In genomic region chr14:64506751-64507150, GRCh38 we compare ENCODE assay signal across 8 cellular contexts. TPM values are rescaled to one million over a fixed set of nuclear protein-coding genes. Genes with fewer than 3 reads are reported as not detected.
DNase-seq lines count a peak whose midpoint lies in the region; ATAC-seq, FAIRE-seq and TF ChIP-seq lines count a peak whose summit lies in the region.

No MANE protein-coding gene starts in this region.

- peaks cover 46% of the 10 kb centered on the region for H3F3A ChIP-seq in PC-9 (ENCODE audit: insufficient read depth, low read depth)

- H3K4me1 ChIP-seq in PC-9 (replicated peaks; ENCODE audit: insufficient read depth) (peaks cover 57% of the 10 kb centered on the region), endothelial cell of umbilical vein (ENCODE audit: control insufficient read depth, extremely low read depth, insufficient read depth, low read length) (peaks cover 37% of the 10 kb centered on the region), rectal smooth muscle tissue (ENCODE audit: control insufficient read depth, insufficient read depth, low read length) (peaks cover 14% of the 10 kb centered on the region)

- H2AFZ ChIP-seq in PC-9 (no peak overlapping the region), endothelial cell of umbilical vein (ENCODE audit: low read depth, low read length) (no peak overlapping the region)

- H3K4me3 ChIP-seq in GM12875 (ENCODE audit: low read depth, low read length), result peak overlapping the region; percentile 53
- peak overlapping the region; percentile 61; the same call in 1 of the 2 replicates for H3K4me3 ChIP-seq in PC-9
- peak overlapping the region in 1 of 3 experiments; percentile 32 for H3K4me3 ChIP-seq in endothelial cell of umbilical vein (replicated peaks in 1 of 3; ENCODE audit: insufficient read depth in 1 of 3, low read depth in 1 of 3, low read length in 3 of 3)
- H3K4me3 ChIP-seq in rectal smooth muscle tissue (ENCODE audit: low read length), result no peak overlapping the region

- dilution Hi-C loops in endothelial cell of umbilical vein (cut with MboI; ENCODE audit: extremely low pct_ligation_motif_present, low sequenced_read_pairs), result no loop called here

- no TSS peak for BruUV-seq in PC-9 (replicated peaks; lab: Mats Ljungman, UMichigan)
- no TSS peak for BruUV-seq in endothelial cell of umbilical vein (replicated peaks; lab: Mats Ljungman, UMichigan)

- H3K9me3 ChIP-seq in PC-9 (ENCODE audit: insufficient read depth, low read depth), result no peaks in the 10 kb centered on the region
- no peaks in the 10 kb centered on the region for H3K9me3 ChIP-seq in endothelial cell of umbilical vein (replicated peaks; ENCODE audit: control insufficient read depth, insufficient read depth, low read length)

- in situ Hi-C loops in GM13976 (cut with MboI; ENCODE audit: low sequenced_read_pairs, unreplicated experiment), result no loop called here

- no peaks in the 10 kb centered on the region for H3K9me2 ChIP-seq in PC-9 (ENCODE audit: insufficient read depth)

- no peak for FAIRE-seq in endothelial cell of umbilical vein (lab: Jason Lieb, UNC)

- peak overlapping the region; percentile 82 for H3K4me2 ChIP-seq in PC-9
- H3K4me2 ChIP-seq in endothelial cell of umbilical vein (ENCODE audit: insufficient read depth, low read length), result peak overlapping the region; percentile 78

- H3K36me3 ChIP-seq in PC-9 (ENCODE audit: low read depth) (0 out of 2 replicates have a peak, but pooled peaks cover 8% of the 10 kb centered on the region), endothelial cell of umbilical vein (ENCODE audit: control insufficient read depth in 2 of 2, extremely low read depth in 1 of 2, insufficient read depth in 2 of 2, low read length in 2 of 2) (no peaks in the 10 kb centered on the region), rectal smooth muscle tissue (ENCODE audit: control insufficient read depth, insufficient read depth, low read length) (no peaks in the 10 kb centered on the region)

- no peak for DNase-seq in PC-9
- no peak for DNase-seq in endothelial cell of umbilical vein (ENCODE audit: low read depth, low spot score)
- DNase-seq in GM13976 (ENCODE audit: low spot score), result no peak
- DNase-seq in AG20443 (ENCODE audit: low spot score), result no peak
- no peak for DNase-seq in SIG-M5 (lab: John Stamatoyannopoulos, UW)

- no peak for ATAC-seq in GM21717 (IDR thresholded peaks at IDR 0.05; ENCODE audit: unreplicated experiment)

- no peak for TF ChIP-seq POLR2A in endothelial cell of umbilical vein (IDR thresholded peaks at IDR 0.05; ENCODE audit: low read depth, low read length)

- H3K9me1 ChIP-seq in endothelial cell of umbilical vein (replicated peaks; ENCODE audit: control insufficient read depth, extremely low read depth, insufficient read depth, low read length), result no peaks in the 10 kb centered on the region

- H3K79me2 ChIP-seq in PC-9 (ENCODE audit: low read depth) (peaks cover 85% of the 10 kb centered on the region), endothelial cell of umbilical vein (ENCODE audit: control insufficient read depth, insufficient read depth, low read length) (peaks cover 70% of the 10 kb centered on the region)

- intact Hi-C loops in PC-9 (cut with micrococcal nuclease; ENCODE audit: unreplicated experiment) (loop anchor here (10.0 kb wide), 2 partner anchors 198 to 408 kb away; partner anchors contain the start of genes CHURC1 and PLEKHG3), endothelial cell of umbilical vein (cut with micrococcal nuclease) (loop anchor here (10.0 kb wide), 1 partner anchor 862 kb away; the partner anchor contains the start of gene WDR89)

- peaks cover 43% of the 10 kb centered on the region for H4K20me1 ChIP-seq in PC-9 (ENCODE audit: insufficient read depth)
- H4K20me1 ChIP-seq in endothelial cell of umbilical vein (replicated peaks; ENCODE audit: control insufficient read depth, extremely low read depth, insufficient read depth, low read length), result peaks cover 16% of the 10 kb centered on the region

- H3K27me3 ChIP-seq in PC-9 (ENCODE audit: insufficient read depth, low read depth), result no peaks in the 10 kb centered on the region
- H3K27me3 ChIP-seq in endothelial cell of umbilical vein (ENCODE audit: control insufficient read depth in 2 of 2, insufficient read depth in 2 of 2, low read length in 2 of 2), result no peaks in the 10 kb centered on the region
- no peaks in the 10 kb centered on the region for H3K27me3 ChIP-seq in rectal smooth muscle tissue (ENCODE audit: control insufficient read depth, insufficient read depth, low read length)

- CTCF ChIA-PET in PC-9 (lab: Charles Lee), result no interaction called here
- CTCF ChIA-PET in endothelial cell of umbilical vein (lab: Charles Lee), result no interaction called here

- TF ChIP-seq CTCF in GM12875 (IDR thresholded peaks at IDR 0.05; ENCODE audit: borderline replicate concordance, insufficient read depth, low read depth, low read length) (no peak), PC-9 (conservative IDR thresholded peaks at IDR 0.05) (no peak), endothelial cell of umbilical vein (IDR thresholded peaks at IDR 0.05; ENCODE audit: extremely low read depth in 1 of 2, insufficient read depth in 1 of 2, low read depth in 1 of 2, low read length in 2 of 2) (no peak), GM13976 (IDR thresholded peaks at IDR 0.05; ENCODE audit: borderline replicate concordance, control extremely low read depth, extremely low read depth, insufficient read depth, missing control alignments) (no peak)

- peak overlapping the region; percentile 32 for H3K27ac ChIP-seq in PC-9
- no peak overlapping the region for H3K27ac ChIP-seq in endothelial cell of umbilical vein (ENCODE audit: insufficient read depth, low read depth, low read length)
- peak overlapping the region; percentile 18 for H3K27ac ChIP-seq in rectal smooth muscle tissue (ENCODE audit: low read depth, low read length)

- POLR2A ChIA-PET in PC-9 (lab: Charles Lee; ENCODE audit: unreplicated experiment) (interaction anchor here (0.5 to 0.7 kb wide), 2 partner anchors 86 to 805 kb away, joined by 3 to 4 read pairs; no protein-coding TSS in a partner anchor), endothelial cell of umbilical vein (lab: Charles Lee) (no interaction called here)

- H3K9ac ChIP-seq in endothelial cell of umbilical vein (replicated peaks; ENCODE audit: extremely low read depth, insufficient read depth, low read length) (no peak overlapping the region), rectal smooth muscle tissue (ENCODE audit: low read length) (no peak overlapping the region)

TF ChIP-seq in endothelial cell of umbilical vein, 7 proteins besides CTCF, POLR2A, EP300 and RAD21:
- no peak for TF ChIP-seq MYC (IDR thresholded peaks at IDR 0.05; ENCODE audit: low read depth, low read length)

RNA-seq across cellular contexts. Expression of gene ZBTB1, which starts 2.2 kb away (rescaled TPM):
- total RNA-seq in PC-9 (2021) (55.4 and 57.2 TPM in 2 replicates), endothelial cell of umbilical vein (32.2 and 32.5 TPM in 2 replicates)
- 9.7 and 12.4 TPM in 2 replicates for polyA plus RNA-seq in endothelial cell of umbilical vein
- polyA plus RNA-seq in endothelial cell of umbilical vein (2011; cell fraction: cytosol; rRNA removed), result 12.4 and 13.8 TPM in 2 replicates
- polyA plus RNA-seq in endothelial cell of umbilical vein (2011; cell fraction: nucleus; rRNA removed), result 25.3 and 31.2 TPM in 2 replicates
- 16.9 and 21.7 TPM in 2 replicates for polyA plus RNA-seq in endothelial cell of umbilical vein (2012)
- 30.9 and 37.8 TPM in 2 replicates for polyA minus RNA-seq in endothelial cell of umbilical vein
- 18.6 TPM for polyA minus RNA-seq in endothelial cell of umbilical vein (2011; cell fraction: cytosol; rRNA and poly(A)+ RNA removed)
- 35.3 and 47.6 TPM in 2 replicates for polyA minus RNA-seq in endothelial cell of umbilical vein (2011; cell fraction: nucleus; rRNA and poly(A)+ RNA removed)

RNA-seq across cellular contexts. Expression of gene ZBTB25, which starts 3.1 kb away (rescaled TPM):
- total RNA-seq in PC-9 (2021) (18.6 and 22.9 TPM in 2 replicates), endothelial cell of umbilical vein (6.4 and 7.7 TPM in 2 replicates)
- polyA plus RNA-seq in endothelial cell of umbilical vein, result 3.2 and 3.7 TPM in 2 replicates
- 3.4 and 3.5 TPM in 2 replicates for polyA plus RNA-seq in endothelial cell of umbilical vein (2011; cell fraction: cytosol; rRNA removed)
- polyA plus RNA-seq in endothelial cell of umbilical vein (2011; cell fraction: nucleus; rRNA removed), result 8.1 and 9.7 TPM in 2 replicates
- 3.2 and 3.3 TPM in 2 replicates for polyA plus RNA-seq in endothelial cell of umbilical vein (2012)
- polyA minus RNA-seq in endothelial cell of umbilical vein, result 8.1 and 9.8 TPM in 2 replicates
- 16.3 TPM for polyA minus RNA-seq in endothelial cell of umbilical vein (2011; cell fraction: cytosol; rRNA and poly(A)+ RNA removed)
- 6.6 and 8.7 TPM in 2 replicates for polyA minus RNA-seq in endothelial cell of umbilical vein (2011; cell fraction: nucleus; rRNA and poly(A)+ RNA removed)

RNA-seq across cellular contexts. Expression of gene HSPA2, which starts 33.8 kb away (rescaled TPM):
- total RNA-seq in PC-9 (2021) (11.0 and 14.3 TPM in 2 replicates), endothelial cell of umbilical vein (8.2 and 11.4 TPM in 2 replicates)
- polyA plus RNA-seq in endothelial cell of umbilical vein, result 5.3 and 5.6 TPM in 2 replicates
- 3.0 and 4.2 TPM in 2 replicates for polyA plus RNA-seq in endothelial cell of umbilical vein (2011; cell fraction: cytosol; rRNA removed)
- polyA plus RNA-seq in endothelial cell of umbilical vein (2011; cell fraction: nucleus; rRNA removed), result 3.0 and 3.6 TPM in 2 replicates
- polyA plus RNA-seq in endothelial cell of umbilical vein (2012), result 2.8 and 3.0 TPM in 2 replicates
- polyA minus RNA-seq in endothelial cell of umbilical vein, result 6.2 and 7.2 TPM in 2 replicates
- polyA minus RNA-seq in endothelial cell of umbilical vein (2011; cell fraction: cytosol; rRNA and poly(A)+ RNA removed), result 3.6 TPM
- polyA minus RNA-seq in endothelial cell of umbilical vein (2011; cell fraction: nucleus; rRNA and poly(A)+ RNA removed), result 2.5 and 6.3 TPM in 2 replicates

RNA-seq across cellular contexts. Expression of gene AKAP5, which starts 41.5 kb away (rescaled TPM):
- total RNA-seq in PC-9 (2021) (0.60 and 0.72 TPM in 2 replicates), endothelial cell of umbilical vein (0.75 and 1.1 TPM in 2 replicates)
- polyA plus RNA-seq in endothelial cell of umbilical vein, result 0.06 and 0.10 TPM in 2 replicates
- polyA plus RNA-seq in endothelial cell of umbilical vein (2011; cell fraction: cytosol; rRNA removed), result 0.19 and 0.20 TPM in 2 replicates
- polyA plus RNA-seq in endothelial cell of umbilical vein (2011; cell fraction: nucleus; rRNA removed), result 0.18 and 0.34 TPM in 2 replicates
- polyA plus RNA-seq in endothelial cell of umbilical vein (2012), result 0.11 and 0.31 TPM in 2 replicates
- 0.15 and 0.19 TPM in 2 replicates for polyA minus RNA-seq in endothelial cell of umbilical vein
- not detected for polyA minus RNA-seq in endothelial cell of umbilical vein (2011; cell fraction: cytosol; rRNA and poly(A)+ RNA removed)
- 0.34 and 0.53 TPM in 2 replicates for polyA minus RNA-seq in endothelial cell of umbilical vein (2011; cell fraction: nucleus; rRNA and poly(A)+ RNA removed)

RNA-seq across cellular contexts. Expression of gene PPP1R36, which starts 43.0 kb away (rescaled TPM):
- total RNA-seq in PC-9 (2021) (0.35 TPM in 1 of 2 replicates, not detected in the other), endothelial cell of umbilical vein (0.51 and 0.60 TPM in 2 replicates)
- polyA plus RNA-seq in endothelial cell of umbilical vein, result 0.28 TPM in 1 of 2 replicates, not detected in the other
- polyA plus RNA-seq in endothelial cell of umbilical vein (2011; cell fraction: cytosol; rRNA removed), result 0.34 and 0.41 TPM in 2 replicates
- 0.28 and 0.61 TPM in 2 replicates for polyA plus RNA-seq in endothelial cell of umbilical vein (2011; cell fraction: nucleus; rRNA removed)
- 0.20 and 0.36 TPM in 2 replicates for polyA plus RNA-seq in endothelial cell of umbilical vein (2012)
- 1.4 TPM in 1 of 2 replicates, not detected in the other for polyA minus RNA-seq in endothelial cell of umbilical vein
- polyA minus RNA-seq in endothelial cell of umbilical vein (2011; cell fraction: cytosol; rRNA and poly(A)+ RNA removed), result not detected
- polyA minus RNA-seq in endothelial cell of umbilical vein (2011; cell fraction: nucleus; rRNA and poly(A)+ RNA removed), result not detected in 2 replicates
